ENCODE assay signal across 20 cellular contexts in genomic region chr12:98780261-98780660, GRCh38.
"Had no signal": no experiment of that assay in that cellular context is flagged by ENCODE, and none has a peak within 500 bp of the region (broad histone marks: within the 10 kb centered on the region; RNA-seq: fewer than 3 reads in every experiment).

No MANE protein-coding gene starts in this region.

- H3K36me3 Mint-ChIP-seq: naive thymus-derived CD4-positive, alpha-beta T cell had no signal

- H3K4me3 ChIP-seq: esophagus muscularis mucosa, gastrocnemius medialis, heart right ventricle, psoas muscle, right atrium auricular region, sigmoid colon, suprapubic skin, thyroid gland had no signal

- H3K4me1 Mint-ChIP-seq: naive thymus-derived CD4-positive, alpha-beta T cell; nephron progenitor cell had no signal

- H3K36me3 ChIP-seq: esophagus muscularis mucosa, gastrocnemius medialis, heart right ventricle, right atrium auricular region, sigmoid colon, suprapubic skin, thyroid gland had no signal

- H3K4me1 ChIP-seq: esophagus muscularis mucosa, gastrocnemius medialis, heart right ventricle, psoas muscle, right atrium auricular region, sigmoid colon, suprapubic skin, thyroid gland had no signal

- H3K27me3 ChIP-seq: esophagus muscularis mucosa, gastrocnemius medialis, right atrium auricular region, sigmoid colon, suprapubic skin, thyroid gland had no signal

- H3K4me3 Mint-ChIP-seq: naive thymus-derived CD4-positive, alpha-beta T cell; nephron progenitor cell; type B pancreatic cell had no signal

- H3K9me3 Mint-ChIP-seq: nephron progenitor cell had no signal

- DNase-seq: cortex of kidney; effector memory CD4-positive, alpha-beta T cell; gastrocnemius medialis; heart right ventricle; islet precursor cell; mammary epithelial cell; naive thymus-derived CD4-positive, alpha-beta T cell; nephron progenitor cell; psoas muscle; sigmoid colon; small intestine; stimulated activated CD4-positive, alpha-beta T cell treated with anti-CD3 and anti-CD28 coated beads, Interleukin-12 subunit alpha, Interleukin-12 subunit beta, amount 100 ng/mL, for 4 hours; stimulated activated naive CD4-positive, alpha-beta T cell; thyroid gland had no signal

- H3K27ac Mint-ChIP-seq: naive thymus-derived CD4-positive, alpha-beta T cell; nephron progenitor cell; type B pancreatic cell had no signal

- H3K27ac ChIP-seq: epithelial cell of prostate, esophagus muscularis mucosa, gastrocnemius medialis, heart right ventricle, psoas muscle, right atrium auricular region, sigmoid colon, suprapubic skin, thyroid gland had no signal

- ATAC-seq: gastrocnemius medialis; heart right ventricle; left lobe of liver; naive thymus-derived CD4-positive, alpha-beta T cell; psoas muscle had no signal
